9 cellular contexts compared by ENCODE assay signal in genomic region chr5:123960526-123960925, GRCh38.
"Had no signal": no experiment of that assay in that cellular context is flagged by ENCODE, and none has a peak within 500 bp of the region (broad histone marks: within the 10 kb centered on the region; RNA-seq: fewer than 3 reads in every experiment).

No MANE protein-coding gene starts in this region.

- H2AFZ ChIP-seq: GM23248 had no signal

- DNase-seq: GM23248, GOT3, H7, HFFc6, IMR-90 had no signal

- FAIRE-seq: K562 had no signal

- H3K36me3 ChIP-seq: HAP-1 had no signal

- H3K27ac ChIP-seq: GM23248, HL-60 had no signal

- H3K9ac ChIP-seq: GM23248 had no signal

- H3K4me3 ChIP-seq: GM23248, HAP-1, K562 had no signal

- H3K9me3 ChIP-seq: HAP-1 had no signal

- ATAC-seq: HCT116, K562 had no signal

- H3K4me1 ChIP-seq: HAP-1 had no signal
